In genomic region chr13:34405410-34405809, GRCh38 we compare ENCODE assay signal across 26 cellular contexts.
"Had no signal": no experiment of that assay in that cellular context is flagged by ENCODE, and none has a peak within 500 bp of the region (broad histone marks: within the 10 kb centered on the region; RNA-seq: fewer than 3 reads in every experiment).

No MANE protein-coding gene starts in this region.

- H3K4me1 ChIP-seq: stomach, suprapubic skin, testis, thyroid gland, tibial artery, tibial nerve, transverse colon, upper lobe of left lung, upper lobe of right lung, uterus, vagina had no signal

- H3K4me3 ChIP-seq: stomach, suprapubic skin, testis, thoracic aorta, thyroid gland, tibial artery, tibial nerve, transverse colon, upper lobe of left lung, upper lobe of right lung, uterus, vagina had no signal

- ATAC-seq: stimulated activated effector memory CD8-positive, alpha-beta T cell treated with anti-CD3 and anti-CD28 coated beads, Interleukin-12 subunit alpha, Interleukin-12 subunit beta, amount 100 ng/mL, for 72 hours; stimulated activated memory B cell treated with anti-CD40 and anti-IgM and Interleukin-4, amounts not matched to agents 10 μg/mL and 1 μg/mL and 100 μg/mL, for 72 hours; stimulated activated naive B cell treated with anti-CD40 and anti-IgM and Interleukin-4, amounts not matched to agents 10 μg/mL and 1 μg/mL and 100 μg/mL, for 72 hours; stimulated activated naive CD8-positive, alpha-beta T cell treated with anti-CD3 and anti-CD28 coated beads, Interleukin-15, amount 100 ng/mL, for 72 hours; stimulated activated naive CD8-positive, alpha-beta T cell treated with anti-CD3 and anti-CD28 coated beads, Interleukin-15, Interleukin-2, amounts not matched to agents 100 U/mL and 50 U/mL, for 24 hours; upper lobe of right lung had no signal

- H3K36me3 ChIP-seq: stomach, suprapubic skin, thoracic aorta, thyroid gland, tibial artery, tibial nerve, transverse colon, upper lobe of left lung, upper lobe of right lung, uterus, vagina had no signal

- H3K27ac ChIP-seq: stomach, suprapubic skin, testis, thoracic aorta, thyroid gland, tibial artery, tibial nerve, transverse colon, upper lobe of left lung, upper lobe of right lung, uterus, vagina had no signal

- DNase-seq: stimulated activated CD4-positive, alpha-beta T cell treated with anti-CD3 and anti-CD28 coated beads, Interleukin-2, amount 100 ng/mL, for 48 hours; stimulated activated CD4-positive, alpha-beta T cell treated with anti-CD3 and anti-CD28 coated beads, Interleukin-4, amount 100 ng/mL, for 1 hour; stimulated activated CD4-positive, alpha-beta T cell treated with anti-CD3 and anti-CD28 coated beads, Interleukin-4, amount 100 ng/mL, for 24 hours; stimulated activated CD4-positive, alpha-beta T cell treated with anti-CD3 and anti-CD28 coated beads, Interleukin-4, amount 100 ng/mL, for 4 hours; stimulated activated CD8-positive, alpha-beta memory T cell treated with anti-CD3 and anti-CD28 coated beads, Interleukin-4, amount 100 ng/mL, for 48 hours; stimulated activated naive B cell treated with anti-CD40 and anti-IgM and Interleukin-4, amounts not matched to agents 10 μg/mL and 1 μg/mL and 100 μg/mL, for 72 hours; stimulated activated naive CD4-positive, alpha-beta T cell; stimulated activated naive CD4-positive, alpha-beta T cell treated with Interleukin-2 at 50 U/mL for 16 hours; stimulated activated naive CD8-positive, alpha-beta T cell treated with anti-CD3 and anti-CD28 coated beads, Interleukin-15, amount 100 ng/mL, for 72 hours; stimulated activated naive CD8-positive, alpha-beta T cell treated with anti-CD3 and anti-CD28 coated beads, Interleukin-15, Interleukin-2, amounts not matched to agents 100 U/mL and 50 U/mL, for 24 hours; stomach; substantia nigra; testis; thyroid gland; tibial artery; transverse colon; trophoblast cell; upper lobe of left lung; upper lobe of right lung; uterus had no signal

- H3K27me3 ChIP-seq: stomach, suprapubic skin, testis, thyroid gland, tibial artery, tibial nerve, transverse colon, upper lobe of left lung, upper lobe of right lung, uterus, vagina had no signal

- H3K9me3 ChIP-seq: stomach, suprapubic skin, testis, thoracic aorta, thyroid gland, tibial artery, tibial nerve, transverse colon, upper lobe of left lung, upper lobe of right lung, uterus, vagina had no signal
